8 cellular contexts compared by ENCODE assay signal in genomic region chr17:41688641-41689496, GRCh38.
DNase-seq lines count a peak whose midpoint lies in the region; ATAC-seq lines count a peak whose summit lies in the region.

EIF1 (plus strand) TSS chr17:41688885; CDS start chr17:41689039, 154 bp downstream.

- H4K20me1 ChIP-seq in BLaER1 treated with 17β-estradiol and CSF1 and Interleukin-3, amounts not matched to agents 10 nM and 100 nM = peaks cover 44 to 51% (median 48%) of the 10 kb centered on the region in 11 experiments

- peaks cover 45 to 47% (median 46%) of the 10 kb centered on the region in 11 experiments for H3K36me3 ChIP-seq in BLaER1 treated with 17β-estradiol and CSF1 and Interleukin-3, amounts not matched to agents 10 nM and 100 nM

- H3K27ac ChIP-seq in BLaER1 treated with 17β-estradiol and CSF1 and Interleukin-3, amounts not matched to agents 10 nM and 100 nM = peak within 1 kb of the TSS; percentile 98 to 100 (median 99)

- H3K9ac ChIP-seq in BLaER1 treated with 17β-estradiol and CSF1 and Interleukin-3, amounts not matched to agents 10 nM and 100 nM = peak within 1 kb of the TSS; percentile 98 to 100 (median 99)

- DNase-seq in NCI-H748 (lab: John Stamatoyannopoulos, UW; ENCODE audit: unreplicated experiment) (peak; percentile 99), cortex of kidney (lab: John Stamatoyannopoulos, UW) (peak; percentile 54), left kidney (ENCODE audit: low read depth, low spot score) (peak; percentile 100)
- DNase-seq in activated CD4-positive, alpha-beta T cell treated with anti-CD3 and anti-CD28 coated beads, Interleukin-2, amount 50 U/mL, for 1 hour = peak; percentile 99
- peak; percentile 100 for DNase-seq in stimulated activated CD4-positive, alpha-beta T cell treated with anti-CD3 and anti-CD28 coated beads, Interleukin-2, amount 100 ng/mL, for 24 hours

- H3K4me1 ChIP-seq in BLaER1 treated with 17β-estradiol and CSF1 and Interleukin-3, amounts not matched to agents 10 nM and 100 nM = peaks cover 21 to 40% (median 28%) of the 10 kb centered on the region in 10 experiments

- peak within 1 kb of the TSS; percentile 75 to 98 (median 89) for H3K4me2 ChIP-seq in BLaER1 treated with 17β-estradiol and CSF1 and Interleukin-3, amounts not matched to agents 10 nM and 100 nM

- ATAC-seq in GM19351 (IDR thresholded peaks at IDR 0.05; ENCODE audit: unreplicated experiment) = peak; percentile 75
- peak; percentile 64 for ATAC-seq in HG03521 (IDR thresholded peaks at IDR 0.05; ENCODE audit: unreplicated experiment)

- H3K27me3 ChIP-seq in BLaER1 treated with 17β-estradiol and CSF1 and Interleukin-3, amounts not matched to agents 10 nM and 100 nM = no peaks in the 10 kb centered on the region

- H3K4me3 ChIP-seq in BLaER1 treated with 17β-estradiol and CSF1 and Interleukin-3, amounts not matched to agents 10 nM and 100 nM = peak within 1 kb of the TSS; percentile 69 to 98 (median 89)

- H3K9me3 ChIP-seq in BLaER1 treated with 17β-estradiol and CSF1 and Interleukin-3, amounts not matched to agents 10 nM and 100 nM (replicated peaks in 1 of 11) = peaks cover 0 to 13% (median 10%) of the 10 kb centered on the region in 11 experiments; a peak in 12 of 22 replicates

Comparison
In these comparisons a context has a peak if more than half of its experiments do, and no peak if none do; other contexts are left out.
1. Peak in every context shown above with its lines: DNase-seq, ATAC-seq, H3K4me3 ChIP-seq and H3K27ac ChIP-seq.